1 cellular context compared by ENCODE assay signal in genomic region chr2:226799976-226800940, GRCh38.
TF ChIP-seq lines count a peak whose summit lies in the region.

No MANE protein-coding gene starts in this region.

TF ChIP-seq in K562, 482 proteins besides CTCF, POLR2A, EP300 and RAD21 (continued from another document):
- TF ChIP-seq, protein P1, sequence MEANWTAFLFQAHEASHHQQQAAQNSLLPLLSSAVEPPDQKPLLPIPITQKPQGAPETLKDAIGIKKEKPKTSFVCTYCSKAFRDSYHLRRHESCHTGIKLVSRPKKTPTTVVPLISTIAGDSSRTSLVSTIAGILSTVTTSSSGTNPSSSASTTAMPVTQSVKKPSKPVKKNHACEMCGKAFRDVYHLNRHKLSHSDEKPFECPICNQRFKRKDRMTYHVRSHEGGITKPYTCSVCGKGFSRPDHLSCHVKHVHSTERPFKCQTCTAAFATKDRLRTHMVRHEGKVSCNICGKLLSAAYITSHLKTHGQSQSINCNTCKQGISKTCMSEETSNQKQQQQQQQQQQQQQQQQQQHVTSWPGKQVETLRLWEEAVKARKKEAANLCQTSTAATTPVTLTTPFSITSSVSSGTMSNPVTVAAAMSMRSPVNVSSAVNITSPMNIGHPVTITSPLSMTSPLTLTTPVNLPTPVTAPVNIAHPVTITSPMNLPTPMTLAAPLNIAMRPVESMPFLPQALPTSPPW (CRISPR knock-in tag; IDR thresholded peaks at IDR 0.05) = 0 out of 2 replicates have a peak, but pooled peaks have one; percentile 9
